ENCODE assay signal across 8 cellular contexts in genomic region chr9:83937861-83938455, GRCh38. TPM values are rescaled to one million over a fixed set of nuclear protein-coding genes. Genes with fewer than 3 reads are reported as not detected.
DNase-seq lines count a peak whose midpoint lies in the region; ATAC-seq and TF ChIP-seq lines count a peak whose summit lies in the region.

No MANE protein-coding gene starts in this region.

- 33% methylated on average over 1 of the region's 1 CpG for WGBS in suprapubic skin

- no peak overlapping the region for H3K4me3 ChIP-seq in CD8-positive, alpha-beta T cell (ENCODE audit: low read depth, low read length)
- H3K4me3 ChIP-seq in OCI-LY7 (ENCODE audit: low read depth, low read length, poor library complexity, severe bottlenecking) (no peak overlapping the region), suprapubic skin (no peak overlapping the region)

- peaks cover 11% of the 10 kb centered on the region for H3K36me3 ChIP-seq in CD8-positive, alpha-beta T cell (ENCODE audit: insufficient read depth, low read length)
- H3K36me3 ChIP-seq in OCI-LY7 (ENCODE audit: insufficient read depth, low read length) (no peaks in the 10 kb centered on the region; the same call in 1 of the 2 replicates), suprapubic skin (peaks cover 41% of the 10 kb centered on the region)

- no peak overlapping the region for H3K4me3 Mint-ChIP-seq in CD8-positive, alpha-beta T cell

- H3K27me3 ChIP-seq in CD8-positive, alpha-beta T cell (ENCODE audit: insufficient read depth, low read length) = no peaks in the 10 kb centered on the region
- H3K27me3 ChIP-seq in suprapubic skin = no peaks in the 10 kb centered on the region

- BruUV-seq in OCI-LY7 (replicated peaks; lab: Mats Ljungman, UMichigan) = no TSS peak

- H3K4me2 ChIP-seq in OCI-LY7 (ENCODE audit: low read length) = no peak overlapping the region

- peaks cover 36% of the 10 kb centered on the region for H3K36me3 Mint-ChIP-seq in CD8-positive, alpha-beta T cell

- no peaks in the 10 kb centered on the region for H3K9me3 Mint-ChIP-seq in CD8-positive, alpha-beta T cell

- H3K4me1 ChIP-seq in CD8-positive, alpha-beta T cell (ENCODE audit: insufficient read depth, low read length) = no peaks in the 10 kb centered on the region
- H3K4me1 ChIP-seq in OCI-LY7 (ENCODE audit: insufficient read depth, low read length, poor library complexity, severe bottlenecking) = no peaks in the 10 kb centered on the region
- peaks cover 11% of the 10 kb centered on the region for H3K4me1 ChIP-seq in suprapubic skin

- no peaks in the 10 kb centered on the region for H4K20me1 ChIP-seq in OCI-LY7 (ENCODE audit: insufficient read depth, low read length)

- no peaks in the 10 kb centered on the region for H3K9me2 ChIP-seq in OCI-LY7 (ENCODE audit: insufficient read depth, low read length)

- no peaks in the 10 kb centered on the region for H3K79me2 ChIP-seq in OCI-LY7 (ENCODE audit: insufficient read depth, low read depth, low read length)

- H3K27ac Mint-ChIP-seq in CD8-positive, alpha-beta T cell = no peak overlapping the region

- in situ Hi-C loops in T47D (cut with HindIII; ENCODE audit: low pct_unique_long_range_greater_than_20kb, low sequenced_read_pairs) = no loop called here

- no peaks in the 10 kb centered on the region for H3K9me3 ChIP-seq in CD8-positive, alpha-beta T cell (ENCODE audit: low read length)
- H3K9me3 ChIP-seq in OCI-LY7 (ENCODE audit: low read length) = no peaks in the 10 kb centered on the region
- no peaks in the 10 kb centered on the region for H3K9me3 ChIP-seq in suprapubic skin

- no peak for TF ChIP-seq POLR2A in suprapubic skin (IDR thresholded peaks at IDR 0.05)

- no peak for TF ChIP-seq EP300 in suprapubic skin (IDR thresholded peaks at IDR 0.05)

- intact Hi-C loops in CD8-positive, alpha-beta T cell (cut with DNase I, micrococcal nuclease) = loop anchor here (1.0 to 5.0 kb wide), 4 partner anchors 235 to 1674 kb away; no protein-coding TSS in a partner anchor
- intact Hi-C loops in OCI-LY7 (cut with micrococcal nuclease; ENCODE audit: unreplicated experiment) = loop anchor here (1.0 kb wide), 3 partner anchors 235 to 377 kb away; no protein-coding TSS in a partner anchor

- no peak overlapping the region for H2AFZ ChIP-seq in OCI-LY7 (ENCODE audit: low read length)

- POLR2A ChIA-PET in CD8-positive, alpha-beta T cell (lab: Charles Lee) = no interaction called here
- POLR2A ChIA-PET in OCI-LY7 (lab: Charles Lee) = interaction anchor here (1.0 kb wide), 1 partner anchor 377 kb away, joined by 3 read pairs; no protein-coding TSS in a partner anchor

- DNase-seq in CD8-positive, alpha-beta T cell = peak in 4 of 7 experiments; percentile 4 to 50 (median 28)
- peak; percentile 80 for DNase-seq in OCI-LY7 (ENCODE audit: low spot score)
- peak; percentile 34 to 69 for DNase-seq in T47D (ENCODE audit: low read depth in 1 of 2, low spot score in 1 of 2)
- DNase-seq in islet precursor cell = peak; percentile 62
- no peak for DNase-seq in suprapubic skin (ENCODE audit: low spot score in 2 of 2)
- DNase-seq in NCI-H1048 (lab: John Stamatoyannopoulos, UW) = no peak

- TF ChIP-seq CTCF in CD8-positive, alpha-beta T cell (IDR thresholded peaks at IDR 0.05) = peak; percentile 80
- TF ChIP-seq CTCF in OCI-LY7 (conservative IDR thresholded peaks at IDR 0.05; ENCODE audit: low read length) (peak; percentile 89), suprapubic skin (IDR thresholded peaks at IDR 0.05) (peak; percentile 45 to 56)

- H3K4me1 Mint-ChIP-seq in CD8-positive, alpha-beta T cell (ENCODE audit: low read depth) = peaks cover 2% of the 10 kb centered on the region

- no peak overlapping the region for H3K27ac ChIP-seq in CD8-positive, alpha-beta T cell (ENCODE audit: low read depth, low read length)
- H3K27ac ChIP-seq in OCI-LY7 (ENCODE audit: low read depth, low read length, poor library complexity, severe bottlenecking) (no peak overlapping the region), suprapubic skin (no peak overlapping the region)

- H3K27me3 Mint-ChIP-seq in CD8-positive, alpha-beta T cell (ENCODE audit: low read depth) = no peaks in the 10 kb centered on the region

- CTCF ChIA-PET in CD8-positive, alpha-beta T cell (lab: Charles Lee) = interaction anchor here (0.7 to 2.2 kb wide), 17 partner anchors 9 to 378 kb away, joined by 3 to 43 read pairs (median 4); no protein-coding TSS in a partner anchor
- CTCF ChIA-PET in OCI-LY7 (lab: Charles Lee; ENCODE audit: unreplicated experiment) = no interaction called here

- peak; percentile 77 for ATAC-seq in CD8-positive, alpha-beta T cell
- ATAC-seq in GM18511 (IDR thresholded peaks at IDR 0.05; ENCODE audit: unreplicated experiment) = peak; percentile 72
- ATAC-seq in HG03521 (IDR thresholded peaks at IDR 0.05; ENCODE audit: unreplicated experiment) = peak; percentile 54

RNA-seq across cellular contexts. Expression of gene KIF27, which starts 16.7 kb away (rescaled TPM):
- total RNA-seq in CD8-positive, alpha-beta T cell = 1 to 10 TPM; 2.9 to 3.8 TPM
- 5.6 and 6.0 TPM in 2 replicates for total RNA-seq in OCI-LY7 (2014; rRNA removed; shearing (Covaris generic))
- total RNA-seq in OCI-LY7 (2022) (7.3 and 9.1 TPM in 2 replicates), suprapubic skin (10 to 100 TPM in 1 of 4 donors, 1 to 10 TPM in 3; 3.2 to 12.9 (median 5.5) TPM)

RNA-seq across cellular contexts. Expression of gene HNRNPK, which starts 42.1 kb away (rescaled TPM):
- 100 to 1,000 TPM; 668 to 674 TPM for total RNA-seq in CD8-positive, alpha-beta T cell
- 592 and 700 TPM in 2 replicates for total RNA-seq in OCI-LY7 (2014; rRNA removed; shearing (Covaris generic))
- total RNA-seq in OCI-LY7 (2022) = 768 and 787 TPM in 2 replicates
- 100 to 1,000 TPM; 422 to 538 (median 448) TPM for total RNA-seq in suprapubic skin

RNA-seq across cellular contexts. Expression of gene RMI1, which starts 42.6 kb away (rescaled TPM):
- 1 to 10 TPM in 1 of 2 experiments, under 1 TPM in 1; 0.35 to 1.1 TPM for total RNA-seq in CD8-positive, alpha-beta T cell
- 10.0 and 16.7 TPM in 2 replicates for total RNA-seq in OCI-LY7 (2014; rRNA removed; shearing (Covaris generic))
- total RNA-seq in OCI-LY7 (2022) = 44.3 and 46.2 TPM in 2 replicates
- 1 to 10 TPM; 4.0 to 8.7 (median 4.3) TPM for total RNA-seq in suprapubic skin

Comparison
In these comparisons a context has a peak if more than half of its experiments do, and no peak if none do; other contexts are left out.
1. DNase-seq: peak in CD8-positive, alpha-beta T cell (4 of 7), OCI-LY7 (single experiment), T47D (2 of 2) and islet precursor cell (single experiment); none in suprapubic skin (0 of 2) and NCI-H1048 (single experiment).
2. Peak in every context shown above with its lines, with median percentiles within 50 percentile points of each other: ATAC-seq and CTCF ChIP-seq.